Comparison of ENCODE assay signal across 1 cellular context in genomic region chr2:230220347-230220969, GRCh38.
TF ChIP-seq lines count a peak whose summit lies in the region.

No MANE protein-coding gene starts in this region.

TF ChIP-seq in HCT116, 20 proteins besides CTCF, POLR2A, EP300 and RAD21 (continued from another document):
- TF ChIP-seq MAX (IDR thresholded peaks at IDR 0.05) (no peak), JUND (IDR thresholded peaks at IDR 0.05) (no peak), ELF1 (IDR thresholded peaks at IDR 0.05; ENCODE audit: borderline replicate concordance, low read depth) (no peak), SP1 (IDR thresholded peaks at IDR 0.05; ENCODE audit: low read depth) (no peak), EGR1 (IDR thresholded peaks at IDR 0.05; ENCODE audit: low read depth) (no peak)
